19 cellular contexts compared by ENCODE assay signal in the genomic region with DNA sequence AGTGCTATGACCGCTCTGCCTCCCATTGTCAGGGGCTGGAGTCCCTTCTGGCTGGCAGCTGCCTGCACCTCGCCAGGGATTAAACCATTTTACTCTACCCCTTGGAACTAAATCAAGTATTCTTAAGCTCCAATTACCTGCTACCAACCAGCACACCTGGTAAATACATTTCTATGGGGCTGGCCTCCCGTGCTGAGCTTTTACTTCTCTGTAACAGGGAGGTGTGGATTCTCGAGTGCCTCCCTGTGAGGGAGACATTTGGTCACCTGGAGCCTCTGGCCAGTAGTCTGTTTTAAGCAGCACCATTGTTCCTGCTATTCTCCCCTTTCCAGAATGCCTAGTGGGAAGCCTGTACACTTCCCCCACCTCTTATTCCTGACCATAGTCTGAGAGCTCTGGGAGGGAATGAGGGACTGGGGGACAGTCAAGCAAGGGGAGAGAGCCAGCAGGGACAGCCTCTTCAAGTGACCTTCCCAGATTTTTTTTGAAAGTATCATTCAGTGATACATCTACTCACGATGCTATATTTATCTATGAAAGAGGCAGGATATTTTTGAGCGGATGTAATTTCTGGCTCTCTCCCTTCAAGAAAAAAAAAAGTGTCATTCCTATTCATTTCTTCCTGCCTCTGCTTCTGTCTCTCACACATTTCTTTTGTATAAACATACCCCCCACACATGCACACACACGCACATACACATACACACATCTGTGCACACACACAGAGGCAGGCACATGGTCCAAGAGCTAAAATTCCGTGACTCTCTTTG.
DNase-seq lines count a peak whose midpoint lies in the region; ATAC-seq, FAIRE-seq and TF ChIP-seq lines count a peak whose summit lies in the region.
"Had no signal": no experiment of that assay in that cellular context is flagged by ENCODE, and none has a peak within 500 bp of the region (broad histone marks: within the 10 kb centered on the region; RNA-seq: fewer than 3 reads in every experiment).

No MANE protein-coding gene starts in this region.

- H3K9me3 ChIP-seq in neuronal stem cell (replicated peaks in 1 of 2; ENCODE audit: control insufficient read depth in 2 of 2, insufficient read depth in 1 of 2, low read depth in 1 of 2, low read length in 2 of 2) (no peaks in the 10 kb centered on the region), kidney (ENCODE audit: control insufficient read depth in 1 of 2, low read length in 2 of 2) (no peaks in the 10 kb centered on the region)
- H3K9me3 ChIP-seq: MG63 had no signal

- H3K9ac ChIP-seq in neuronal stem cell (ENCODE audit: low read depth, low read length, poor library complexity) (no peak overlapping the region), kidney (ENCODE audit: low read length in 2 of 2) (no peak overlapping the region)

- H2AK5ac ChIP-seq in neuronal stem cell (ENCODE audit: low read depth, low read length) = peak overlapping the region; percentile 48

- no peaks in the 10 kb centered on the region for H3K36me3 Mint-ChIP-seq in activated naive CD8-positive, alpha-beta T cell treated with anti-CD3 and anti-CD28 coated beads, Interleukin-2, amount 50 U/mL, for 24 hours (ENCODE audit: low read depth)
- H3K36me3 Mint-ChIP-seq: immature natural killer cell had no signal

- peak overlapping the region; percentile 56 for H3K23ac ChIP-seq in neuronal stem cell (ENCODE audit: low read depth, low read length, poor library complexity)

- no peak overlapping the region for H3K14ac ChIP-seq in neuronal stem cell (ENCODE audit: low read length)

- H2BK120ac ChIP-seq in neuronal stem cell (ENCODE audit: low read depth, low read length) = no peak overlapping the region

- H3K27me3 Mint-ChIP-seq in activated naive CD8-positive, alpha-beta T cell treated with anti-CD3 and anti-CD28 coated beads, Interleukin-2, amount 50 U/mL, for 24 hours = no peaks in the 10 kb centered on the region

- H2BK15ac ChIP-seq in neuronal stem cell (ENCODE audit: low read length) = no peak overlapping the region

- peak overlapping the region; percentile 62 to 96 for H3K27ac ChIP-seq in coronary artery
- no peak overlapping the region for H3K27ac ChIP-seq in neuronal stem cell (replicated peaks; ENCODE audit: low read length)
- H3K27ac ChIP-seq in kidney (ENCODE audit: low read depth in 2 of 2, low read length in 2 of 2) = no peak overlapping the region

- H2BK5ac ChIP-seq in neuronal stem cell (ENCODE audit: low read length) = no peak overlapping the region

- DNase-seq in COR-L47 (lab: John Stamatoyannopoulos, UW) (peak; percentile 31), NCI-H1105 treated with DMSO at 0.1 percent for 48 hours (lab: John Stamatoyannopoulos, UW) (peak; percentile 53), coronary artery (ENCODE audit: low spot score) (peak; percentile 59), neuronal stem cell (ENCODE audit: low spot score) (no peak), SW 1271 (lab: John Stamatoyannopoulos, UW) (no peak), kidney (no peak), NOMO-1 treated with DMSO at 0.1 percent for 48 hours (lab: John Stamatoyannopoulos, UW; ENCODE audit: unreplicated experiment) (no peak)
- no peak for DNase-seq in activated naive CD8-positive, alpha-beta T cell treated with anti-CD3 and anti-CD28 coated beads, Interleukin-2, amount 50 U/mL, for 24 hours
- DNase-seq: activated B cell treated with CpG ODN at 0.5 μM for 24 hours; activated naive CD4-positive, alpha-beta T cell treated with anti-CD3 and anti-CD28 coated beads, Interleukin-2, amount 50 U/mL, for 16 hours; DMS53; immature natural killer cell; MG63; NCI-H446 treated with DMSO at 0.1 percent for 48 hours; occipital lobe; spleen; stimulated activated naive CD8-positive, alpha-beta T cell treated with anti-CD3 and anti-CD28 coated beads, Interleukin-15, Interleukin-2, amounts not matched to agents 100 U/mL and 50 U/mL, for 24 hours; T-helper 1 cell had no signal

- TF ChIP-seq CTCF in coronary artery (IDR thresholded peaks at IDR 0.05) = no peak
- TF ChIP-seq CTCF in kidney (IDR thresholded peaks at IDR 0.05; ENCODE audit: borderline replicate concordance, extremely low read depth, insufficient read depth) = no peak

- FAIRE-seq in kidney (lab: Jason Lieb, UNC) = no peak
- FAIRE-seq: frontal cortex had no signal

- intact Hi-C loops in kidney (cut with DNase I) = no loop called here

- H3K18ac ChIP-seq in neuronal stem cell (ENCODE audit: low read length) = peak overlapping the region; percentile 61

- H3K4me3 ChIP-seq in coronary artery (no peak overlapping the region), neuronal stem cell (ENCODE audit: low read length in 2 of 2) (peak overlapping the region in 1 of 2 donors; percentile 32), kidney (ENCODE audit: low read length in 2 of 2) (no peak overlapping the region)
- H3K4me3 ChIP-seq: MG63, spleen had no signal

- no peak overlapping the region for H3K4me3 Mint-ChIP-seq in activated naive CD8-positive, alpha-beta T cell treated with anti-CD3 and anti-CD28 coated beads, Interleukin-2, amount 50 U/mL, for 24 hours
- H3K4me3 Mint-ChIP-seq: activated B cell treated with CpG ODN at 0.5 μM for 24 hours, immature natural killer cell had no signal

- H3K36me3 ChIP-seq in neuronal stem cell (replicated peaks in 1 of 2; ENCODE audit: control insufficient read depth in 2 of 2, insufficient read depth in 2 of 2, low read length in 2 of 2) (no peaks in the 10 kb centered on the region), kidney (ENCODE audit: control insufficient read depth in 1 of 2, insufficient read depth in 2 of 2, low read length in 2 of 2) (no peaks in the 10 kb centered on the region)
- H3K36me3 ChIP-seq: MG63, spleen had no signal

- ATAC-seq in activated naive CD8-positive, alpha-beta T cell treated with anti-CD3 and anti-CD28 coated beads, Interleukin-2, amount 50 U/mL, for 24 hours = no peak
- ATAC-seq: stimulated activated naive CD8-positive, alpha-beta T cell treated with anti-CD3 and anti-CD28 coated beads, Interleukin-15, Interleukin-2, amounts not matched to agents 100 U/mL and 50 U/mL, for 24 hours had no signal

- H2AFZ ChIP-seq in neuronal stem cell (ENCODE audit: low read length) = no peak overlapping the region

- H3K4me1 Mint-ChIP-seq in activated naive CD8-positive, alpha-beta T cell treated with anti-CD3 and anti-CD28 coated beads, Interleukin-2, amount 50 U/mL, for 24 hours = no peaks in the 10 kb centered on the region
- H3K4me1 Mint-ChIP-seq: activated B cell treated with CpG ODN at 0.5 μM for 24 hours, immature natural killer cell had no signal

- H3K79me1 ChIP-seq in neuronal stem cell (ENCODE audit: low read depth, low read length) = no peaks in the 10 kb centered on the region

- H3K9me3 Mint-ChIP-seq in activated naive CD8-positive, alpha-beta T cell treated with anti-CD3 and anti-CD28 coated beads, Interleukin-2, amount 50 U/mL, for 24 hours = no peaks in the 10 kb centered on the region
- H3K9me3 Mint-ChIP-seq: activated B cell treated with CpG ODN at 0.5 μM for 24 hours, immature natural killer cell had no signal

- H4K8ac ChIP-seq in neuronal stem cell (ENCODE audit: low read depth, low read length) = no peak overlapping the region

- H3K27ac Mint-ChIP-seq in activated naive CD8-positive, alpha-beta T cell treated with anti-CD3 and anti-CD28 coated beads, Interleukin-2, amount 50 U/mL, for 24 hours = no peak overlapping the region
- H3K27ac Mint-ChIP-seq: activated B cell treated with CpG ODN at 0.5 μM for 24 hours, immature natural killer cell had no signal

- peaks cover 0 to 8% (median 0%) of the 10 kb centered on the region in 3 experiments for H3K27me3 ChIP-seq in neuronal stem cell (ENCODE audit: control insufficient read depth in 3 of 3, insufficient read depth in 3 of 3, low read depth in 1 of 3, low read length in 3 of 3)
- H3K27me3 ChIP-seq: MG63, spleen had no signal

- H3K4me1 ChIP-seq in neuronal stem cell (ENCODE audit: control insufficient read depth in 2 of 2, insufficient read depth in 1 of 2, low read depth in 1 of 2, low read length in 2 of 2) = no peaks in the 10 kb centered on the region
- peaks cover 0 to 7% of the 10 kb centered on the region in 2 donors for H3K4me1 ChIP-seq in kidney (ENCODE audit: control insufficient read depth in 1 of 2, insufficient read depth in 1 of 2, low read depth in 1 of 2, low read length in 2 of 2)

- H3K4ac ChIP-seq in neuronal stem cell (ENCODE audit: low read length) = no peak overlapping the region

- no CpG with 5 or more reads among the region's 8 CpGs for WGBS in neuronal stem cell (ENCODE audit: extremely low coverage in 2 of 2, insufficient read length in 2 of 2, insufficient replicate concordance in 1 of 2), 2 donors

- no peak overlapping the region for H4K91ac ChIP-seq in neuronal stem cell (ENCODE audit: low read depth, low read length, poor library complexity)

- H3K4me2 ChIP-seq in neuronal stem cell (ENCODE audit: insufficient read depth, low read length, poor library complexity, severe bottlenecking) = no peak overlapping the region

- H2BK12ac ChIP-seq in neuronal stem cell (ENCODE audit: low read length) = no peak overlapping the region

Comparison
In these comparisons a context has a peak if more than half of its experiments do, and no peak if none do; other contexts are left out.
1. DNase-seq: peak in COR-L47 (single experiment), NCI-H1105 treated with DMSO at 0.1 percent for 48 hours (single experiment) and coronary artery (single experiment); none in neuronal stem cell (single experiment), SW 1271 (0 of 2), kidney (single experiment), NOMO-1 treated with DMSO at 0.1 percent for 48 hours (single experiment) and activated naive CD8-positive, alpha-beta T cell treated with anti-CD3 and anti-CD28 coated beads, Interleukin-2, amount 50 U/mL, for 24 hours (single experiment).
2. H3K27ac ChIP-seq: peak in coronary artery (2 of 2); none in neuronal stem cell (single experiment) and kidney (0 of 2).